In genomic region chr1:109556563-109556962, GRCh38 we compare ENCODE assay signal across 1 cellular context.
TF ChIP-seq lines count a peak whose summit lies in the region.

No MANE protein-coding gene starts in this region.

TF ChIP-seq in HepG2, 621 proteins besides CTCF, POLR2A, EP300 and RAD21:
- TF ChIP-seq ZNF687 (CRISPR knock-in tag; IDR thresholded peaks at IDR 0.05) (no peak), PRDM15 (CRISPR knock-in tag; IDR thresholded peaks at IDR 0.05) (no peak), GABPA (IDR thresholded peaks at IDR 0.05; ENCODE audit: low read depth, low read length) (no peak), GABPA (CRISPR knock-in tag; IDR thresholded peaks at IDR 0.05; ENCODE audit: low read depth) (no peak), ZFP90 (CRISPR knock-in tag; IDR thresholded peaks at IDR 0.05; ENCODE audit: borderline replicate concordance) (no peak), SRSF1 (optimal IDR thresholded peaks at IDR 0.05; ENCODE audit: low read depth, low read length) (no peak), ZHX1 (CRISPR knock-in tag; IDR thresholded peaks at IDR 0.05; ENCODE audit: low read depth) (no peak)
